In genomic region chr14:73255005-73255400, GRCh38 we compare ENCODE assay signal across 28 cellular contexts.
"Had no signal": no experiment of that assay in that cellular context is flagged by ENCODE, and none has a peak within 500 bp of the region (broad histone marks: within the 10 kb centered on the region; RNA-seq: fewer than 3 reads in every experiment).

No MANE protein-coding gene starts in this region.

- H3K27me3 Mint-ChIP-seq: naive thymus-derived CD8-positive, alpha-beta T cell; progenitor cell of endocrine pancreas; stimulated activated naive B cell treated with anti-CD40 and anti-IgM and Interleukin-4, amounts not matched to agents 10 μg/mL and 1 μg/mL and 100 μg/mL, for 72 hours had no signal

- DNase-seq: heart right ventricle; islet precursor cell; kidney glomerular epithelial cell; left cardiac atrium; lower lobe of right lung; mammary epithelial cell; mesenchymal stem cell; occipital lobe; stimulated activated CD4-positive, alpha-beta T cell treated with anti-CD3 and anti-CD28 coated beads, Interleukin-4, amount 100 ng/mL, for 4 hours; stimulated activated CD8-positive, alpha-beta memory T cell treated with anti-CD3 and anti-CD28 coated beads, Interleukin-4, amount 100 ng/mL, for 48 hours; stimulated activated naive B cell treated with anti-CD40 and anti-IgM and Interleukin-4, amounts not matched to agents 10 μg/mL and 1 μg/mL and 100 μg/mL, for 72 hours; stimulated activated naive CD8-positive, alpha-beta T cell treated with anti-CD3 and anti-CD28 coated beads, Interleukin-15, Interleukin-2, amounts not matched to agents 100 U/mL and 50 U/mL, for 24 hours; stomach; testis; thyroid gland; transverse colon had no signal

- H2AFZ ChIP-seq: hepatocyte had no signal

- H3K36me3 Mint-ChIP-seq: naive thymus-derived CD8-positive, alpha-beta T cell; stimulated activated naive B cell treated with anti-CD40 and anti-IgM and Interleukin-4, amounts not matched to agents 10 μg/mL and 1 μg/mL and 100 μg/mL, for 72 hours had no signal

- H3K4me2 ChIP-seq: hepatocyte had no signal

- H3K9me3 Mint-ChIP-seq: naive thymus-derived CD8-positive, alpha-beta T cell; nephron; stimulated activated naive B cell treated with anti-CD40 and anti-IgM and Interleukin-4, amounts not matched to agents 10 μg/mL and 1 μg/mL and 100 μg/mL, for 72 hours had no signal

- H3K36me3 ChIP-seq: heart right ventricle, lower lobe of right lung, neutrophil, ovary, right atrium auricular region, transverse colon, upper lobe of left lung, vagina had no signal

- H3K27ac ChIP-seq: heart right ventricle, hepatocyte, lower lobe of right lung, neutrophil, ovary, right atrium auricular region, skin epidermis, stomach, testis, thyroid gland, transverse colon, upper lobe of left lung, vagina had no signal

- H3K4me1 ChIP-seq: heart right ventricle, lower lobe of right lung, right atrium auricular region, stomach, testis, thyroid gland, transverse colon, upper lobe of left lung, vagina had no signal

- H3K4me1 Mint-ChIP-seq: nephron had no signal

- H3K9me3 ChIP-seq: heart right ventricle, lower lobe of right lung, neutrophil, ovary, right atrium auricular region, stomach, testis, thyroid gland, transverse colon, upper lobe of left lung, vagina had no signal

- H3K79me2 ChIP-seq: hepatocyte had no signal

- H3K4me3 Mint-ChIP-seq: naive thymus-derived CD8-positive, alpha-beta T cell; nephron; stimulated activated naive B cell treated with anti-CD40 and anti-IgM and Interleukin-4, amounts not matched to agents 10 μg/mL and 1 μg/mL and 100 μg/mL, for 72 hours had no signal

- H3K27me3 ChIP-seq: heart right ventricle, hepatocyte, neutrophil, ovary, right atrium auricular region, stomach, testis, thyroid gland, transverse colon, upper lobe of left lung, vagina had no signal

- H3K4me3 ChIP-seq: heart right ventricle, hepatocyte, lower lobe of right lung, ovary, right atrium auricular region, skin epidermis, stomach, testis, thyroid gland, transverse colon, upper lobe of left lung, vagina had no signal

- H3K27ac Mint-ChIP-seq: nephron; progenitor cell of endocrine pancreas; stimulated activated naive B cell treated with anti-CD40 and anti-IgM and Interleukin-4, amounts not matched to agents 10 μg/mL and 1 μg/mL and 100 μg/mL, for 72 hours had no signal

- ATAC-seq: left cardiac atrium; left lobe of liver; lower lobe of right lung; naive thymus-derived CD8-positive, alpha-beta T cell; sciatic nerve; stimulated activated naive B cell treated with anti-CD40 and anti-IgM and Interleukin-4, amounts not matched to agents 10 μg/mL and 1 μg/mL and 100 μg/mL, for 72 hours; stimulated activated naive CD8-positive, alpha-beta T cell treated with anti-CD3 and anti-CD28 coated beads, Interleukin-15, Interleukin-2, amounts not matched to agents 100 U/mL and 50 U/mL, for 24 hours had no signal
